1 cellular context compared by ENCODE assay signal in genomic region chr6:2877057-2877882, GRCh38.
A peak's percentile ranks its signal among the peaks of the same experiment; 100 is the strongest.
TF ChIP-seq lines count a peak whose summit lies in the region.

No MANE protein-coding gene starts in this region.

TF ChIP-seq in HepG2, 621 proteins besides CTCF, POLR2A, EP300 and RAD21 (continued from another document and continues in another):
- TF ChIP-seq HDAC1 (CRISPR knock-in tag; IDR thresholded peaks at IDR 0.05) (peak; percentile 54; the same call in 1 of the 2 replicates), ZNF83 (CRISPR knock-in tag; IDR thresholded peaks at IDR 0.05; ENCODE audit: borderline replicate concordance) (no peak), MZF1 (CRISPR knock-in tag; IDR thresholded peaks at IDR 0.05; ENCODE audit: borderline replicate concordance) (no peak), CHCHD3 (CRISPR knock-in tag; IDR thresholded peaks at IDR 0.05) (0 out of 2 replicates have a peak, but pooled peaks have one; percentile 47), ZNF556 (CRISPR knock-in tag; IDR thresholded peaks at IDR 0.05; ENCODE audit: borderline replicate concordance) (no peak), ZNF205 (CRISPR knock-in tag; IDR thresholded peaks at IDR 0.05) (no peak), ZNF414 (CRISPR knock-in tag; IDR thresholded peaks at IDR 0.05) (peak; percentile 6; the same call in 1 of the 2 replicates), SIN3A (IDR thresholded peaks at IDR 0.05; ENCODE audit: borderline replicate concordance, low read depth, low read length) (peak; percentile 51; the same call in 1 of the 2 replicates), ZNF30 (CRISPR knock-in tag; IDR thresholded peaks at IDR 0.05) (0 out of 2 replicates have a peak, but pooled peaks have one; percentile 84), HDAC2 (CRISPR knock-in tag; IDR thresholded peaks at IDR 0.05) (peak; percentile 60; the same call in 1 of the 2 replicates), HNF4A (CRISPR knock-in tag; IDR thresholded peaks at IDR 0.05) (0 out of 2 replicates have a peak, but pooled peaks have one; percentile 32), HNF1B (CRISPR knock-in tag; IDR thresholded peaks at IDR 0.05) (peak; percentile 53; the same call in 1 of the 2 replicates), ZBTB10 (CRISPR knock-in tag; IDR thresholded peaks at IDR 0.05; ENCODE audit: borderline replicate concordance) (peak; percentile 49; the same call in 1 of the 2 replicates), TMF1 (CRISPR knock-in tag; IDR thresholded peaks at IDR 0.05; ENCODE audit: low read depth) (0 out of 2 replicates have a peak, but pooled peaks have one; percentile 1), MAFK (conservative IDR thresholded peaks at IDR 0.05 in 1 of 2, IDR thresholded peaks at IDR 0.05 in 1 of 2; ENCODE audit: low read length in 2 of 2) (peak; percentile 70 to 85), ZNF644 (CRISPR knock-in tag; IDR thresholded peaks at IDR 0.05; ENCODE audit: low read depth) (no peak; the same call in 1 of the 2 replicates), ZMYM2 (CRISPR knock-in tag; IDR thresholded peaks at IDR 0.05) (0 out of 2 replicates have a peak, but pooled peaks have one; percentile 40), POGK (CRISPR knock-in tag; conservative IDR thresholded peaks at IDR 0.05) (no peak), MIER3 (CRISPR knock-in tag; IDR thresholded peaks at IDR 0.05; ENCODE audit: borderline replicate concordance) (peak; percentile 79; the same call in 1 of the 2 replicates), KMT2A (CRISPR knock-in tag; IDR thresholded peaks at IDR 0.05) (0 out of 2 replicates have a peak, but pooled peaks have one; percentile 11), ZFY (CRISPR knock-in tag; IDR thresholded peaks at IDR 0.05) (peak; percentile 71), ZNF776 (CRISPR knock-in tag; IDR thresholded peaks at IDR 0.05) (no peak), GPN1 (CRISPR knock-in tag; IDR thresholded peaks at IDR 0.05; ENCODE audit: borderline replicate concordance) (0 out of 2 replicates have a peak, but pooled peaks have one; percentile 64), HIC2 (CRISPR knock-in tag; IDR thresholded peaks at IDR 0.05; ENCODE audit: low read depth) (peak; percentile 83; the same call in 1 of the 2 replicates), STAG1 (CRISPR knock-in tag; IDR thresholded peaks at IDR 0.05) (peak; percentile 27), ZMYM4 (CRISPR knock-in tag; IDR thresholded peaks at IDR 0.05) (peak; percentile 27; the same call in 1 of the 2 replicates), ZNF251 (CRISPR knock-in tag; IDR thresholded peaks at IDR 0.05) (no peak), MAFG (CRISPR knock-in tag; IDR thresholded peaks at IDR 0.05) (peak; percentile 94), ZSCAN12 (CRISPR knock-in tag; IDR thresholded peaks at IDR 0.05) (no peak), PHF8 (CRISPR knock-in tag; IDR thresholded peaks at IDR 0.05) (peak; percentile 14; the same call in 1 of the 2 replicates), BCL6 (CRISPR knock-in tag; IDR thresholded peaks at IDR 0.05) (peak; percentile 75), THRA (CRISPR knock-in tag; IDR thresholded peaks at IDR 0.05; ENCODE audit: borderline replicate concordance) (peak; percentile 87; the same call in 1 of the 2 replicates), LCORL (IDR thresholded peaks at IDR 0.05) (no peak), LCORL (CRISPR knock-in tag; IDR thresholded peaks at IDR 0.05) (peak; percentile 46; the same call in 1 of the 2 replicates), MED1 (CRISPR knock-in tag; IDR thresholded peaks at IDR 0.05) (peak; percentile 80), ZNF567 (CRISPR knock-in tag; IDR thresholded peaks at IDR 0.05; ENCODE audit: borderline replicate concordance) (0 out of 2 replicates have a peak, but pooled peaks have one; percentile 79), SNAI1 (CRISPR knock-in tag; IDR thresholded peaks at IDR 0.05; ENCODE audit: borderline replicate concordance) (peak; percentile 61; the same call in 1 of the 2 replicates), LRRFIP1 (CRISPR knock-in tag; conservative IDR thresholded peaks at IDR 0.05) (no peak), ARID5B (CRISPR knock-in tag; IDR thresholded peaks at IDR 0.05) (peak; percentile 86), HIVEP1 (CRISPR knock-in tag; IDR thresholded peaks at IDR 0.05) (peak; percentile 30; the same call in 1 of the 2 replicates), ZBTB38 (CRISPR knock-in tag; IDR thresholded peaks at IDR 0.05) (peak; percentile 59; the same call in 1 of the 2 replicates), EED (CRISPR knock-in tag; IDR thresholded peaks at IDR 0.05) (peak; percentile 92), ZNF354B (CRISPR knock-in tag; IDR thresholded peaks at IDR 0.05) (0 out of 2 replicates have a peak, but pooled peaks have one; percentile 31), AHR (CRISPR knock-in tag; IDR thresholded peaks at IDR 0.05) (0 out of 2 replicates have a peak, but pooled peaks have one; percentile 22), HNRNPLL (IDR thresholded peaks at IDR 0.05; ENCODE audit: low read depth, low read length, poor library complexity, severe bottlenecking) (no peak), ZNF740 (CRISPR knock-in tag; IDR thresholded peaks at IDR 0.05) (0 out of 2 replicates have a peak, but pooled peaks have one; percentile 46), ZSCAN30 (CRISPR knock-in tag; IDR thresholded peaks at IDR 0.05) (0 out of 2 replicates have a peak, but pooled peaks have one; percentile 20), NRL (CRISPR knock-in tag; IDR thresholded peaks at IDR 0.05; ENCODE audit: borderline replicate concordance) (0 out of 2 replicates have a peak, but pooled peaks have one; percentile 26), CBX2 (IDR thresholded peaks at IDR 0.05; ENCODE audit: low read depth, low read length) (no peak), CBX2 (CRISPR knock-in tag; IDR thresholded peaks at IDR 0.05; ENCODE audit: low read depth) (no peak)
